8 cellular contexts compared by ENCODE assay signal in genomic region chr4:46993075-46994006, GRCh38. TPM values are rescaled to one million over a fixed set of nuclear protein-coding genes. Genes with fewer than 3 reads are reported as not detected.
DNase-seq lines count a peak whose midpoint lies in the region; ATAC-seq and TF ChIP-seq lines count a peak whose summit lies in the region.

TSS of gene GABRA4 (minus strand) at chr4:46993581. CDS start at chr4:46993424, 157 bp downstream.

- ATAC-seq in left lobe of liver: no peak

- H3K27me3 ChIP-seq in GM06990 (replicated peaks; ENCODE audit: control insufficient read depth, insufficient read depth, low read length): no peaks in the 10 kb centered on the region

- peak within 1 kb of the TSS; percentile 36 for H3K4me3 ChIP-seq in GM06990 (replicated peaks; ENCODE audit: low read depth, low read length)

- DNase-seq in GM06990 (ENCODE audit: extremely low read depth, insufficient read length) (peak; percentile 59), UCSD-AML1 (lab: John Stamatoyannopoulos, UW; ENCODE audit: unreplicated experiment) (peak; percentile 5), glomerular visceral epithelial cell (ENCODE audit: extremely low spot score) (peak; percentile 5), posterior vena cava (ENCODE audit: low spot score) (peak; percentile 72), DMS79 treated with DMSO at 0.1 percent for 48 hours (lab: John Stamatoyannopoulos, UW) (no peak), left lobe of liver (ENCODE audit: low spot score) (no peak), KG1 (lab: John Stamatoyannopoulos, UW) (no peak)
- no peak for DNase-seq in central memory CD4-positive, alpha-beta T cell

- intact Hi-C loops in posterior vena cava (cut with DNase I): no loop called here

- no peaks in the 10 kb centered on the region for H3K36me3 ChIP-seq in GM06990 (ENCODE audit: control insufficient read depth, insufficient read depth, low read length)

- TF ChIP-seq CTCF in GM06990 (IDR thresholded peaks at IDR 0.05; ENCODE audit: insufficient read depth, low read length, poor library complexity, severe bottlenecking): no peak

RNA-seq across cellular contexts. Expression of gene GABRA4, which starts in this region (rescaled TPM):
- total RNA-seq in posterior vena cava: not detected
- not detected for total RNA-seq in left lobe of liver

Comparison
In these comparisons a context has a peak if more than half of its experiments do, and no peak if none do; other contexts are left out.
1. Peak in DNase-seq in posterior vena cava; RNA of the gene not detected or under 1 TPM.
2. DNase-seq: peak in GM06990 (single experiment), UCSD-AML1 (single experiment) and glomerular visceral epithelial cell (single experiment); none in DMS79 treated with DMSO at 0.1 percent for 48 hours (single experiment), central memory CD4-positive, alpha-beta T cell (single experiment), left lobe of liver (single experiment) and KG1 (single experiment).